Comparison of ENCODE assay signal across 31 cellular contexts in genomic region chr13:24742986-24743385, GRCh38. TPM values are rescaled to one million over a fixed set of nuclear protein-coding genes. Genes with fewer than 3 reads are reported as not detected.
"Had no signal": no experiment of that assay in that cellular context is flagged by ENCODE, and none has a peak within 500 bp of the region (broad histone marks: within the 10 kb centered on the region; RNA-seq: fewer than 3 reads in every experiment).

No MANE protein-coding gene starts in this region.

- H3K4me2 ChIP-seq: KMS-11 had no signal

- H3K4me3 Mint-ChIP-seq: activated B cell treated with CpG ODN at 0.5 μM for 24 hours; activated CD8-positive, alpha-beta T cell treated with anti-CD3 and anti-CD28 coated beads for 36 hours had no signal

- H3K27ac ChIP-seq: adrenal gland, body of pancreas, breast epithelium, KMS-11, SJSA1, VCaP had no signal

- H3K9ac ChIP-seq: KMS-11 had no signal

- H3K9me3 Mint-ChIP-seq: activated B cell treated with CpG ODN at 0.5 μM for 24 hours; activated CD8-positive, alpha-beta T cell treated with anti-CD3 and anti-CD28 coated beads for 36 hours; activated naive CD4-positive, alpha-beta T cell treated with anti-CD3 and anti-CD28 coated beads, Interleukin-2, amount 50 U/mL, for 72 hours; activated T-helper 2 cell treated with anti-CD3 and anti-CD28 coated beads, Interferon-gamma antibody, Interleukin-2, Interleukin-4, amounts not matched to agents 10 μg/mL and 5 μg/mL and 100 μg/mL, durations not matched to agents 14 hours and 24 hours and 36 hours had no signal

- H3K36me3 ChIP-seq: adrenal gland, breast epithelium, SJSA1 had no signal

- H3K27me3 ChIP-seq: body of pancreas had no signal

- H3K4me3 ChIP-seq: adrenal gland, body of pancreas, breast epithelium, SJSA1 had no signal

- H3K4me1 ChIP-seq: adrenal gland, breast epithelium, SJSA1 had no signal

- H3K27ac Mint-ChIP-seq: activated B cell treated with CpG ODN at 0.5 μM for 24 hours; activated CD8-positive, alpha-beta T cell treated with anti-CD3 and anti-CD28 coated beads for 36 hours; activated naive CD4-positive, alpha-beta T cell treated with anti-CD3 and anti-CD28 coated beads, Interleukin-2, amount 50 U/mL, for 72 hours; activated T-helper 2 cell treated with anti-CD3 and anti-CD28 coated beads, Interferon-gamma antibody, Interleukin-2, Interleukin-4, amounts not matched to agents 10 μg/mL and 5 μg/mL and 100 μg/mL, durations not matched to agents 14 hours and 24 hours and 36 hours had no signal

- DNase-seq: activated B cell treated with CpG ODN at 0.5 μM for 24 hours; activated CD4-positive, alpha-beta T cell treated with anti-CD3 and anti-CD28 coated beads for 48 hours; activated CD4-positive, alpha-beta T cell treated with anti-CD3 and anti-CD28 coated beads, Interleukin-2, amount 50 U/mL, for 4 hours; activated CD4-positive, CD25-positive, alpha-beta regulatory T cell treated with anti-CD3 and anti-CD28 coated beads, Interleukin-2, amount 50 U/mL, for 72 hours; activated CD8-positive, alpha-beta T cell treated with anti-CD3 and anti-CD28 coated beads for 36 hours; activated gamma-delta T cell; activated naive CD4-positive, alpha-beta T cell treated with Interleukin-2 at 50 U/mL for 16 hours; activated T-cell treated with anti-CD3 and anti-CD28 coated beads, Interleukin-2, amount 50 U/mL, for 1 hour; adrenal gland; body of pancreas; NCI-H1417 treated with DMSO at 0.1 percent for 48 hours; NCI-H187 treated with DMSO at 0.1 percent for 48 hours; NCI-H2081; NCI-H345; RPMI8226; SHP77 treated with DMSO at 0.1 percent for 48 hours; SW 1271; T-helper 1 cell; T-helper 9 cell had no signal

- H3K9me3 ChIP-seq: adrenal gland, body of pancreas, breast epithelium, SJSA1 had no signal

- H3K36me3 Mint-ChIP-seq: activated naive CD4-positive, alpha-beta T cell treated with anti-CD3 and anti-CD28 coated beads, Interleukin-2, amount 50 U/mL, for 72 hours had no signal

RNA-seq across cellular contexts. Expression of gene RNF17, which starts 21.0 kb away (rescaled TPM):
- total RNA-seq: activated B cell treated with CpG ODN at 0.5 μM for 24 hours; activated CD8-positive, alpha-beta memory T cell treated with anti-CD3 and anti-CD28 coated beads for 36 hours; activated CD8-positive, alpha-beta T cell treated with anti-CD3 and anti-CD28 coated beads for 36 hours; activated T-helper 2 cell treated with anti-CD3 and anti-CD28 coated beads, Interferon-gamma antibody, Interleukin-2, Interleukin-4, amounts not matched to agents 10 μg/mL and 5 μg/mL and 100 μg/mL, durations not matched to agents 14 hours and 24 hours and 36 hours; adrenal gland; astrocyte; cardiac septum; LHCN-M2; M059J; NCI-H460; SJSA1 had no signal
